In the genomic region with DNA sequence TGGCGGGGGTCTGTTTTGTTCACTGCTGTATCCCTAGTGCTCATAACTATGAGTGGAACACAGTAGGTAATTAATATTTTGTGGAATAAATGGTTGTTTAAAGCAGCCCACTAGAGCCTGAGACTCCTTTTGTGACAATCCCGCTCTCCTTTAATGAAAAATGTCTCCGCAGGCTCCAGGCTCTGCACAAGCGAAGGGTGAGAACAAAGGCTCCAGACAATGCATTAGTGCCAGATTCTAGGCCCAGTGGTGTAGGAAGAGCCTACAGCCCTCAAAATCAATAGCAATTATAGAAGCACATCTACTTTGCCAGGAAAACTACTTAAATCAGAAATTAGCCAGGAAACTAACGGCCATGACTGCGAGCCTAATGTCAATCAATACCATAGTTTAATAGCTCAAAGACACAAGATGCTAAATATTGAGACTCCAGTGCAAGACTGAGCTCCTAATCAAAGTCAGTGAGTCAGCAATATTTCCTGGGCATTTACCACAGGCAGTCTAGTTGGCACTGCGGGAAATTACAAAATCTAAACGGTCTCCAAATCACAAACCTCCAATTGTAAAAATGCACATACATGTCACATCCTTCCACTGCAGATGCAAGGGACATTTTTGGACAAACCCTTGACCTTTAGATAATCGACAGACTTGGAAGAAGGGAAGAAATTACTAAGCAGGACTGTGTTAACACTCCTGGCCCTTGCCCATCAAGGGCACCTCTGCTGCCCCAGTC, we compare ENCODE assay signal across 10 cellular contexts. TPM values are rescaled to one million over a fixed set of nuclear protein-coding genes. Genes with fewer than 3 reads are reported as not detected.
DNase-seq lines count a peak whose midpoint lies in the region; ATAC-seq and TF ChIP-seq lines count a peak whose summit lies in the region.
"Had no signal": no experiment of that assay in that cellular context is flagged by ENCODE, and none has a peak within 500 bp of the region (broad histone marks: within the 10 kb centered on the region; RNA-seq: fewer than 3 reads in every experiment).

No MANE protein-coding gene starts in this region.

- H3K27ac Mint-ChIP-seq in IgD-negative memory B cell (peak overlapping the region in 2 of 3 donors; percentile 45 to 69), T-helper 17 cell (peak overlapping the region; percentile 95)
- peak overlapping the region; percentile 85 for H3K27ac Mint-ChIP-seq in stimulated activated memory B cell treated with anti-CD40 and anti-IgM and Interleukin-4, amounts not matched to agents 10 μg/mL and 1 μg/mL and 100 μg/mL, for 72 hours

- H3K9me3 ChIP-seq in T-helper 17 cell (ENCODE audit: control insufficient read depth, low read length, poor library complexity, severe bottlenecking): no peaks in the 10 kb centered on the region

- TF ChIP-seq CTCF in fibroblast of villous mesenchyme (IDR thresholded peaks at IDR 0.05; ENCODE audit: insufficient read depth, low read depth, low read length): no peak

- H3K4me3 Mint-ChIP-seq in IgD-negative memory B cell: peak overlapping the region in 2 of 4 donors; percentile 39 to 95
- peak overlapping the region; percentile 49 for H3K4me3 Mint-ChIP-seq in T-helper 17 cell
- H3K4me3 Mint-ChIP-seq in stimulated activated memory B cell treated with anti-CD40 and anti-IgM and Interleukin-4, amounts not matched to agents 10 μg/mL and 1 μg/mL and 100 μg/mL, for 72 hours: no peak overlapping the region

- H3K27me3 Mint-ChIP-seq in IgD-negative memory B cell: no peaks in the 10 kb centered on the region
- no peaks in the 10 kb centered on the region for H3K27me3 Mint-ChIP-seq in T-helper 17 cell
- H3K27me3 Mint-ChIP-seq in stimulated activated memory B cell treated with anti-CD40 and anti-IgM and Interleukin-4, amounts not matched to agents 10 μg/mL and 1 μg/mL and 100 μg/mL, for 72 hours: no peaks in the 10 kb centered on the region

- no peak for ATAC-seq in T-helper 17 cell
- ATAC-seq in stimulated activated memory B cell treated with anti-CD40 and anti-IgM and Interleukin-4, amounts not matched to agents 10 μg/mL and 1 μg/mL and 100 μg/mL, for 72 hours: no peak
- no peak for ATAC-seq in GM19395 (IDR thresholded peaks at IDR 0.05; ENCODE audit: unreplicated experiment)
- ATAC-seq: naive thymus-derived CD4-positive, alpha-beta T cell had no signal

- peaks cover 47 to 50% (median 50%) of the 10 kb centered on the region in 3 donors for H3K4me1 Mint-ChIP-seq in IgD-negative memory B cell
- peaks cover 58% of the 10 kb centered on the region for H3K4me1 Mint-ChIP-seq in T-helper 17 cell
- H3K4me1 Mint-ChIP-seq in stimulated activated memory B cell treated with anti-CD40 and anti-IgM and Interleukin-4, amounts not matched to agents 10 μg/mL and 1 μg/mL and 100 μg/mL, for 72 hours: peaks cover 64% of the 10 kb centered on the region

- no peak for DNase-seq in T-helper 17 cell
- no peak for DNase-seq in fibroblast of villous mesenchyme (ENCODE audit: low read depth)
- no peak for DNase-seq in NCI-H748 (lab: John Stamatoyannopoulos, UW; ENCODE audit: unreplicated experiment)
- DNase-seq in NCI-H146 (lab: John Stamatoyannopoulos, UW): no peak
- DNase-seq in nucleus accumbens (lab: John Stamatoyannopoulos, UW): no peak
- DNase-seq: naive thymus-derived CD4-positive, alpha-beta T cell; SHP77 had no signal

- H3K4me3 ChIP-seq in fibroblast of villous mesenchyme (ENCODE audit: low read depth, low read length): peak overlapping the region; percentile 98

- no peaks in the 10 kb centered on the region for H3K9me3 Mint-ChIP-seq in IgD-negative memory B cell
- no peaks in the 10 kb centered on the region for H3K9me3 Mint-ChIP-seq in stimulated activated memory B cell treated with anti-CD40 and anti-IgM and Interleukin-4, amounts not matched to agents 10 μg/mL and 1 μg/mL and 100 μg/mL, for 72 hours

- H3K36me3 Mint-ChIP-seq in IgD-negative memory B cell: no peaks in the 10 kb centered on the region
- peaks cover 2% of the 10 kb centered on the region for H3K36me3 Mint-ChIP-seq in T-helper 17 cell (ENCODE audit: low read depth)
- H3K36me3 Mint-ChIP-seq in stimulated activated memory B cell treated with anti-CD40 and anti-IgM and Interleukin-4, amounts not matched to agents 10 μg/mL and 1 μg/mL and 100 μg/mL, for 72 hours: peaks cover 37% of the 10 kb centered on the region

RNA-seq across cellular contexts. Expression of gene ANXA2, which starts 2.3 kb away (rescaled TPM):
- 462 TPM for polyA plus RNA-seq in IgD-negative memory B cell
- total RNA-seq in T-helper 17 cell (100 to 1,000 TPM; 186 to 190 TPM), fibroblast of villous mesenchyme (2,870 and 3,211 TPM in 2 replicates)

Comparison
In these comparisons a context has a peak if more than half of its experiments do, and no peak if none do; other contexts are left out.
1. RNA of gene ANXA2, which starts 2.3 kb away (total RNA-seq): 2,870 to 3,211 TPM in fibroblast of villous mesenchyme; 186 to 190 TPM in T-helper 17 cell; every median in the first group is over 10 times any median in the second.
2. Peak in every context shown above with its lines, with median percentiles within 50 percentile points of each other: H3K27ac Mint-ChIP-seq.